12 cellular contexts compared by ENCODE assay signal in genomic region chr12:85309180-85309579, GRCh38. TPM values are rescaled to one million over a fixed set of nuclear protein-coding genes. Genes with fewer than 3 reads are reported as not detected.
"Had no signal": no experiment of that assay in that cellular context is flagged by ENCODE, and none has a peak within 500 bp of the region (broad histone marks: within the 10 kb centered on the region; RNA-seq: fewer than 3 reads in every experiment).

No MANE protein-coding gene starts in this region.

- H3K4me1 Mint-ChIP-seq: immature natural killer cell had no signal

- H3K9me3 ChIP-seq: esophagus muscularis mucosa, tibial artery, vagina had no signal

- H3K36me3 ChIP-seq: cardiac muscle cell, esophagus muscularis mucosa, tibial artery, vagina had no signal

- DNase-seq: activated CD4-positive, alpha-beta T cell treated with anti-CD3 and anti-CD28 coated beads for 48 hours; activated CD8-positive, alpha-beta memory T cell treated with anti-CD3 and anti-CD28 coated beads, Interleukin-2, amount 50 U/mL, for 48 hours; activated CD8-positive, alpha-beta T cell treated with anti-CD3 and anti-CD28 coated beads, Interleukin-2, amount 10 ng/mL, durations not matched to agents 7 days and 5 days; immature natural killer cell; left cardiac atrium; stimulated activated CD4-positive, alpha-beta T cell treated with anti-CD3 and anti-CD28 coated beads, Interleukin-4, amount 100 ng/mL, for 4 hours; tibial artery had no signal

- H3K27me3 ChIP-seq: cardiac muscle cell, tibial artery, vagina had no signal

- H3K4me3 ChIP-seq: cardiac muscle cell, esophagus muscularis mucosa, lung, tibial artery, vagina had no signal

- H3K27ac Mint-ChIP-seq: activated CD8-positive, alpha-beta T cell treated with anti-CD3 and anti-CD28 coated beads, Interleukin-2, amount 10 ng/mL, durations not matched to agents 7 days and 5 days; immature natural killer cell; natural killer cell treated with Interleukin-12 subunit alpha and Interleukin-12 subunit beta and Interleukin-15 and Interleukin-18, amount 100 ng/mL, for 72 hours had no signal

- H3K36me3 Mint-ChIP-seq: immature natural killer cell; natural killer cell treated with Interleukin-12 subunit alpha and Interleukin-12 subunit beta and Interleukin-15 and Interleukin-18, amount 100 ng/mL, for 72 hours had no signal

- H3K27ac ChIP-seq: cardiac muscle cell, esophagus muscularis mucosa, tibial artery, vagina had no signal

- H3K9me3 Mint-ChIP-seq: natural killer cell treated with Interleukin-12 subunit alpha and Interleukin-12 subunit beta and Interleukin-15 and Interleukin-18, amount 100 ng/mL, for 72 hours had no signal

- H3K4me3 Mint-ChIP-seq: activated CD8-positive, alpha-beta T cell treated with anti-CD3 and anti-CD28 coated beads, Interleukin-2, amount 10 ng/mL, durations not matched to agents 7 days and 5 days; immature natural killer cell; natural killer cell treated with Interleukin-12 subunit alpha and Interleukin-12 subunit beta and Interleukin-15 and Interleukin-18, amount 100 ng/mL, for 72 hours had no signal

- H3K27me3 Mint-ChIP-seq: natural killer cell treated with Interleukin-12 subunit alpha and Interleukin-12 subunit beta and Interleukin-15 and Interleukin-18, amount 100 ng/mL, for 72 hours had no signal

- ATAC-seq: activated CD8-positive, alpha-beta T cell treated with anti-CD3 and anti-CD28 coated beads, Interleukin-2, amount 10 ng/mL, durations not matched to agents 7 days and 5 days; left cardiac atrium; natural killer cell treated with Interleukin-12 subunit alpha and Interleukin-12 subunit beta and Interleukin-15 and Interleukin-18, amount 100 ng/mL, for 72 hours had no signal

- H3K4me1 ChIP-seq: esophagus muscularis mucosa, tibial artery, vagina had no signal

RNA-seq across cellular contexts. Expression of gene ALX1, which starts 29.2 kb away (rescaled TPM):
- polyA plus RNA-seq: immature natural killer cell had no signal
